Comparison of ENCODE assay signal across 8 cellular contexts in the genomic region with DNA sequence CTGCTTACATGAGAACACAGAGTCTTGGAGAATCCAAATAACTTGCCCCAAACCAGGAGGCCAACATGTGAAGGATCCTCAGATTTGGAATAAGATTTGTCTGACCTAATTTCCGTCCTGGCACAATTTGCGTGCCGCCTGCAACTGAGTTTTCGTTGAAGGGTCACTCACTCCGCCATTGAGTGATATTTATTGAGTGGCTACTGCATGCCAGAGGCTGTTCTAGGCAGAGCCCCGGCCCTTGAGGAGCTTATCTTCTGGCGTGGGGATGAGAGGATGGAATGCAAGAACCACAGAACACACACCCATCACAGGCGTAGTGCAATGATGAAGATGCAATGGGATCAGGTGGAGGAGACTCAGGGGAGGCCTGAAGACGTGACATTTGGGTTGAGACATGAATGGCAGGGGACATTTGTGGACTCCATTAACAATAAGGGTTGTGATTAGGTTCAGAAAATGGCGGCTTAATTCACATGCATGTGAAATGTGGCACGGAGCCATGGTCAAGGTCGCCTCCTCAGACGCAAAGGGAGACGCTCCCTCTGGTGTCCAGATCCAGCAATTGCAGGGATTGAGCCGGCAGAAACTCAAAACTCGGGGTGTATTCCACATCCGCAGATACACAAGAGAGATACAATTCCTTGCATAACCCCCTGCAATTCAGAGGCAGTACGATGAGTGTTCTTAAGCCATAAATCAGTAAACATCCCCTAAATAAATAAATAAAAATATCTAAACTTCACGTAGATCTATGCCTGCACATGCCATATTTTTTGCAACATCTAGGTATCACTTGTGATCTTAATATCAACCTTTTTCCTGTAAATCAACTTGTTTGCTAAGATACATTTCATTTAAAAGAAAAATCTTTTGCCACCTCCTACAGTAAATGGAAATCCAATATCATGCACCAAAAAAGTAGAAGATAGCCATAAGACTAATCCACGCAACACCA. TPM values are rescaled to one million over a fixed set of nuclear protein-coding genes. Genes with fewer than 3 reads are reported as not detected.
DNase-seq lines count a peak whose midpoint lies in the region; ATAC-seq and TF ChIP-seq lines count a peak whose summit lies in the region.

No MANE protein-coding gene starts in this region.

- CTCF ChIA-PET in CD4-positive, alpha-beta memory T cell (lab: Charles Lee; ENCODE audit: partially characterized antibody) = interaction anchor here (0.7 to 1.0 kb wide), 3 partner anchors 340 to 706 kb away, joined by 3 to 4 read pairs (median 3); no protein-coding TSS in a partner anchor

- 48 to 50% methylated on average over 20 of the region's 20 CpGs for WGBS in lower leg skin, 2 donors

- no peaks in the 10 kb centered on the region for H3K9me3 Mint-ChIP-seq in CD4-positive, alpha-beta memory T cell

- H3K27me3 Mint-ChIP-seq in CD4-positive, alpha-beta memory T cell = peaks cover 2 to 9% of the 10 kb centered on the region in 2 donors

- peak; percentile 42 to 60 (median 58) for DNase-seq in CD4-positive, alpha-beta memory T cell
- peak; percentile 68 to 89 for DNase-seq in NCI-H526 (lab: John Stamatoyannopoulos, UW)
- DNase-seq in activated CD4-positive, alpha-beta T cell treated with anti-CD3 and anti-CD28 coated beads, Interleukin-2, amount 50 U/mL, for 24 hours (ENCODE audit: low read depth in 1 of 2, low spot score in 1 of 2) = peak; percentile 31 to 66
- DNase-seq in dermis microvascular lymphatic vessel endothelial cell (ENCODE audit: low read depth in 2 of 2) = peak; percentile 79 to 83
- DNase-seq in lower leg skin (ENCODE audit: low spot score in 2 of 2) = peak; percentile 69 to 94
- peak; percentile 54 to 61 (median 57) for DNase-seq in stimulated activated CD4-positive, alpha-beta T cell treated with anti-CD3 and anti-CD28 coated beads, TNF-alpha, amount 100 ng/mL, for 48 hours (ENCODE audit: low read depth in 3 of 3)

- POLR2A ChIA-PET in CD4-positive, alpha-beta memory T cell (lab: Charles Lee; ENCODE audit: partially characterized antibody) = no interaction called here

- no peaks in the 10 kb centered on the region for H3K36me3 ChIP-seq in CD4-positive, alpha-beta memory T cell (ENCODE audit: insufficient read depth, low read length)

- ATAC-seq in HG03354 (IDR thresholded peaks at IDR 0.05; ENCODE audit: poor library complexity, severe bottlenecking, unreplicated experiment) = peak; percentile 51
- no peak for ATAC-seq in HG03439 (IDR thresholded peaks at IDR 0.05; ENCODE audit: unreplicated experiment)

- no peaks in the 10 kb centered on the region for H3K36me3 Mint-ChIP-seq in CD4-positive, alpha-beta memory T cell

- no peaks in the 10 kb centered on the region for H3K9me3 ChIP-seq in CD4-positive, alpha-beta memory T cell (ENCODE audit: control insufficient read depth in 1 of 2, low read length in 2 of 2)

- no peak overlapping the region for H3K4me3 Mint-ChIP-seq in CD4-positive, alpha-beta memory T cell

- H3K27ac Mint-ChIP-seq in CD4-positive, alpha-beta memory T cell = peak overlapping the region in 1 of 7 donors; percentile 12

- no peak overlapping the region for H3K27ac ChIP-seq in CD4-positive, alpha-beta memory T cell (ENCODE audit: low read depth, low read length)

- intact Hi-C loops in CD4-positive, alpha-beta memory T cell (cut with micrococcal nuclease) = loop anchor here (1.0 to 10.0 kb wide), 5 partner anchors 176 to 651 kb away; no protein-coding TSS in a partner anchor
- intact Hi-C loops in lower leg skin (cut with DNase I; ENCODE audit: low total_unique reads) = loop anchor here (10.0 kb wide), 1 partner anchor 702 kb away; no protein-coding TSS in a partner anchor

- H3K27me3 ChIP-seq in CD4-positive, alpha-beta memory T cell (ENCODE audit: insufficient read depth, low read length) = no peaks in the 10 kb centered on the region

- no peak overlapping the region for H3K4me3 ChIP-seq in CD4-positive, alpha-beta memory T cell (ENCODE audit: low read length in 2 of 2)
- no peak overlapping the region for H3K4me3 ChIP-seq in lower leg skin (ENCODE audit: low read depth, poor library complexity, severe bottlenecking)

- TF ChIP-seq POLR2A in lower leg skin (IDR thresholded peaks at IDR 0.05) = no peak

- peak in 1 of 3 donors; percentile 59 for TF ChIP-seq CTCF in lower leg skin (IDR thresholded peaks at IDR 0.05)

- H3K4me1 Mint-ChIP-seq in CD4-positive, alpha-beta memory T cell = peaks cover 4 to 6% (median 5%) of the 10 kb centered on the region in 4 donors

- no peaks in the 10 kb centered on the region for H3K4me1 ChIP-seq in CD4-positive, alpha-beta memory T cell (ENCODE audit: insufficient read depth, low read length)

RNA-seq across cellular contexts. Expression of gene CACNG4, which starts 57.9 kb away (rescaled TPM):
- not detected for total RNA-seq in CD4-positive, alpha-beta memory T cell
- polyA plus RNA-seq in CD4-positive, alpha-beta memory T cell = not detected
- total RNA-seq in dermis microvascular lymphatic vessel endothelial cell (not detected in 2 replicates), lower leg skin (under 1 TPM in 2 of 4 donors, not detected in 2; 0.42 to 0.91 TPM)
